ENCODE assay signal across 9 cellular contexts in the genomic region with DNA sequence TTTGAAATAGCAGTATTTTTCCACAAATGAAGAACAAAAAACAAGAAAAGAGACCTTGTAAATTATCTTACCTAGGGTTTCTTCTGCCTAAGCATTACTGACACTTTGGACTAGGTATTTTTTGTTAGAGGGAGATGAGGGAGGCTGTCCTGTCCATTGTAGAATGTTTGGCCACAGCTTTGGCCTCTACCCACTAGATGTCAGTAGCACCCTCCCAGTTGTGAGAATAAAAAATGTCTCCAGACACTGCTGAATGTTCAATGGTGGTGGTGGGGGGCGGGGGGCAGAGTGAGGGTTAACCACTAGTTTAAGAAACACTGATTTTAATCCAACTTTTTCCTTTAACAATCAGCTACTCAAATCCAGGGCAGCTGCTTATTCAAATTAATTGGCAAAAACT. TPM values are rescaled to one million over a fixed set of nuclear protein-coding genes. Genes with fewer than 3 reads are reported as not detected.
DNase-seq lines count a peak whose midpoint lies in the region; ATAC-seq and TF ChIP-seq lines count a peak whose summit lies in the region.
"Had no signal": no experiment of that assay in that cellular context is flagged by ENCODE, and none has a peak within 500 bp of the region (broad histone marks: within the 10 kb centered on the region; RNA-seq: fewer than 3 reads in every experiment).

No MANE protein-coding gene starts in this region.

- H3K9me3 ChIP-seq in fibroblast of lung (ENCODE audit: control insufficient read depth, insufficient read depth, low read depth, low read length) (no peaks in the 10 kb centered on the region), skeletal muscle tissue (ENCODE audit: control insufficient read depth in 3 of 3, low read length in 3 of 3) (no peaks in the 10 kb centered on the region), tibial artery (no peaks in the 10 kb centered on the region)
- H3K9me3 ChIP-seq: neutrophil had no signal

- H3K27ac ChIP-seq in fibroblast of lung (ENCODE audit: insufficient read depth, low read length) (no peak overlapping the region), skeletal muscle tissue (ENCODE audit: low read depth, low read length) (peak overlapping the region; percentile 62), tibial artery (no peak overlapping the region)
- H3K27ac ChIP-seq: neutrophil had no signal

- H2AFZ ChIP-seq in fibroblast of lung (ENCODE audit: low read length), result no peak overlapping the region

- DNase-seq in NCI-H69 (lab: John Stamatoyannopoulos, UW) (peak; percentile 4), fibroblast of lung (ENCODE audit: low read depth in 2 of 2) (peak; percentile 34 to 39), NCI-H526 treated with DMSO at 0.1 percent for 48 hours (lab: John Stamatoyannopoulos, UW) (no peak), NCI-H187 (lab: John Stamatoyannopoulos, UW) (no peak), tibial artery (no peak)

- intact Hi-C loops in tibial artery (cut with DNase I; ENCODE audit: low total_unique reads), result no loop called here

- no peaks in the 10 kb centered on the region for H3K27me3 ChIP-seq in fibroblast of lung (ENCODE audit: control insufficient read depth, insufficient read depth, low read length)
- no peaks in the 10 kb centered on the region for H3K27me3 ChIP-seq in skeletal muscle tissue (ENCODE audit: control insufficient read depth in 3 of 3, insufficient read depth in 3 of 3, low read length in 3 of 3)
- H3K27me3 ChIP-seq in tibial artery, result no peaks in the 10 kb centered on the region
- H3K27me3 ChIP-seq: neutrophil had no signal

- H4K20me1 ChIP-seq in fibroblast of lung (ENCODE audit: control insufficient read depth, extremely low read depth, insufficient read depth, low read length), result no peaks in the 10 kb centered on the region

- ATAC-seq in GM21786 (IDR thresholded peaks at IDR 0.05; ENCODE audit: unreplicated experiment), result peak; percentile 82

- H3K79me2 ChIP-seq in fibroblast of lung (ENCODE audit: control insufficient read depth, insufficient read depth, low read length), result no peaks in the 10 kb centered on the region

- H3K36me3 ChIP-seq in fibroblast of lung (ENCODE audit: control insufficient read depth, insufficient read depth, low read length) (peaks cover 3% of the 10 kb centered on the region), skeletal muscle tissue (ENCODE audit: control insufficient read depth in 3 of 3, insufficient read depth in 3 of 3, low read length in 3 of 3) (peaks cover 0 to 29% (median 20%) of the 10 kb centered on the region in 3 donors), tibial artery (peaks cover 36 to 71% (median 42%) of the 10 kb centered on the region in 3 donors)

- no peak overlapping the region for H3K4me2 ChIP-seq in fibroblast of lung (ENCODE audit: extremely low read depth, insufficient read depth, low read length)

- H3K9ac ChIP-seq in fibroblast of lung (ENCODE audit: insufficient read depth, low read length) (no peak overlapping the region), skeletal muscle tissue (ENCODE audit: low read depth in 1 of 3, low read length in 3 of 3) (no peak overlapping the region)

- peak; percentile 64 for TF ChIP-seq CTCF in GM12874 (IDR thresholded peaks at IDR 0.05; ENCODE audit: insufficient read depth, low read depth, low read length)
- TF ChIP-seq CTCF in fibroblast of lung (conservative IDR thresholded peaks at IDR 0.05 in 1 of 2, IDR thresholded peaks at IDR 0.05 in 1 of 2; ENCODE audit: low read depth in 1 of 2, low read length in 2 of 2), result peak; percentile 55 to 64
- peak in 1 of 2 experiments; percentile 39 for TF ChIP-seq CTCF in tibial artery (IDR thresholded peaks at IDR 0.05)

- H3K4me1 ChIP-seq in fibroblast of lung (ENCODE audit: control insufficient read depth, extremely low read depth, insufficient read depth, low read length), result no peaks in the 10 kb centered on the region
- peaks cover 0 to 5% (median 0%) of the 10 kb centered on the region in 3 donors for H3K4me1 ChIP-seq in skeletal muscle tissue (ENCODE audit: control insufficient read depth in 3 of 3, insufficient read depth in 3 of 3, low read length in 3 of 3)
- H3K4me1 ChIP-seq in tibial artery, result peaks cover 0 to 10% (median 2%) of the 10 kb centered on the region in 4 donors

- H3K4me3 ChIP-seq in fibroblast of lung (replicated peaks in 1 of 4; ENCODE audit: control extremely low read depth in 1 of 4, insufficient read depth in 1 of 4, low read depth in 3 of 4, low read length in 4 of 4) (no peak overlapping the region), skeletal muscle tissue (ENCODE audit: low read length in 3 of 3) (no peak overlapping the region), tibial artery (no peak overlapping the region)

RNA-seq across cellular contexts. Expression of a gene that starts 25.8 kb away (rescaled TPM):
- 20.0 and 21.3 TPM in 2 replicates for total RNA-seq in fibroblast of lung
- polyA plus RNA-seq in fibroblast of lung, result 25.4 and 25.7 TPM in 2 replicates
- polyA plus RNA-seq in fibroblast of lung (2012), result 12.4 and 14.7 TPM in 2 replicates
- 16.6 and 18.3 TPM in 2 replicates for polyA minus RNA-seq in fibroblast of lung (ENCODE audit: low replicate concordance)
- 74.6 TPM for total RNA-seq in skeletal muscle tissue

RNA-seq across cellular contexts. Expression of a gene that starts 56.5 kb away (rescaled TPM):
- total RNA-seq in fibroblast of lung (76.8 and 91.9 TPM in 2 replicates), skeletal muscle tissue (58.5 TPM)
- polyA plus RNA-seq in fibroblast of lung, result 84.8 and 105 TPM in 2 replicates
- polyA plus RNA-seq in fibroblast of lung (2012), result 55.6 and 59.4 TPM in 2 replicates
- 25.0 and 28.1 TPM in 2 replicates for polyA minus RNA-seq in fibroblast of lung (ENCODE audit: low replicate concordance)

RNA-seq across cellular contexts. Expression of a gene that starts 56.6 kb away (rescaled TPM):
- total RNA-seq in fibroblast of lung (27.2 and 28.1 TPM in 2 replicates), skeletal muscle tissue (26.6 TPM)
- polyA plus RNA-seq in fibroblast of lung, result 29.4 and 29.7 TPM in 2 replicates
- 12.1 and 15.0 TPM in 2 replicates for polyA plus RNA-seq in fibroblast of lung (2012)
- polyA minus RNA-seq in fibroblast of lung (ENCODE audit: low replicate concordance), result 0.41 and 9.2 TPM in 2 replicates

Comparison
In these comparisons a context has a peak if more than half of its experiments do, and no peak if none do; other contexts are left out.
1. DNase-seq: peak in NCI-H69 (single experiment) and fibroblast of lung (2 of 2); none in NCI-H526 treated with DMSO at 0.1 percent for 48 hours (single experiment), NCI-H187 (0 of 2) and tibial artery (0 of 2).